ENCODE assay signal across 24 cellular contexts in the genomic region with DNA sequence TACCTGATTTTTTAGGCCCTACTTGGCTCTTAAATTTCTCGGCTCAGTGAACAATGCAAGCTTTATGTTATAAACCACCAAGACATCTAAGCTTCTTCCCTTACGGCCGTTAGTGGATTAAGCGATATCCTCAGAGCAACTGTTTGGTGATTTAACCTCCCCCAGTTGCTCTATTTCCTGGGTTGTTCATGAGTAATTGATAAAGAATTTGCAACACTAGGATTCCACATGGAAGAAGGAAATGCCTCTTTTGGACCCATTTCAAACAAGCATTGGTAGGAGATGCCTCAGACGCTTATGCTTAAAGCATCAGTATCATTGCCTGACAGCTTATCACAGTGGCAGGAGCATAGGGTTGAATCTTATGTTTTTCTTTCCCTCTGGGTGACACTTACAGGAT.
DNase-seq lines count a peak whose midpoint lies in the region; ATAC-seq and TF ChIP-seq lines count a peak whose summit lies in the region.
"Had no signal": no experiment of that assay in that cellular context is flagged by ENCODE, and none has a peak within 500 bp of the region (broad histone marks: within the 10 kb centered on the region; RNA-seq: fewer than 3 reads in every experiment).

No MANE protein-coding gene starts in this region.

- in situ Hi-C loops in Caki2 (cut with HindIII; ENCODE audit: low pct_unique_long_range_greater_than_20kb, low sequenced_read_pairs), result no loop called here

- no peak overlapping the region for H3K4me3 ChIP-seq in fibroblast of mammary gland (ENCODE audit: control insufficient read depth, low read depth, low read length)
- no peak overlapping the region for H3K4me3 ChIP-seq in sigmoid colon
- H3K4me3 ChIP-seq: heart left ventricle, neural progenitor cell, right atrium auricular region had no signal

- no peaks in the 10 kb centered on the region for H3K27me3 ChIP-seq in sigmoid colon
- H3K27me3 ChIP-seq: heart left ventricle, neural progenitor cell, right atrium auricular region had no signal

- H3K9me3 ChIP-seq in sigmoid colon, result no peaks in the 10 kb centered on the region
- H3K9me3 ChIP-seq: heart left ventricle, right atrium auricular region had no signal

- TF ChIP-seq CTCF in fibroblast of mammary gland (conservative IDR thresholded peaks at IDR 0.05; ENCODE audit: control insufficient read depth, insufficient read depth, low read depth, low read length) (no peak), omental fat pad (IDR thresholded peaks at IDR 0.05) (no peak), sigmoid colon (IDR thresholded peaks at IDR 0.05) (no peak)

- H3K4me1 ChIP-seq in sigmoid colon, result no peaks in the 10 kb centered on the region
- H3K4me1 ChIP-seq: heart left ventricle, neural progenitor cell, right atrium auricular region had no signal

- 78 to 83% methylated on average over 5 of the region's 5 CpGs for WGBS in sigmoid colon, 2 donors

- intact Hi-C loops in sigmoid colon (cut with DNase I), result no loop called here

- no peak overlapping the region for H3K27ac ChIP-seq in sigmoid colon
- H3K27ac ChIP-seq: heart left ventricle, neural progenitor cell, right atrium auricular region had no signal

- DNase-seq in Caki2 (ENCODE audit: low read depth) (peak; percentile 69), RKO (ENCODE audit: low spot score) (peak; percentile 9), fibroblast of mammary gland (ENCODE audit: low read depth) (peak; percentile 27), omental fat pad (ENCODE audit: low spot score) (no peak), midbrain (lab: John Stamatoyannopoulos, UW) (no peak), GOT3 (lab: John Stamatoyannopoulos, UW) (no peak), C1 segment of cervical spinal cord (lab: John Stamatoyannopoulos, UW) (no peak), sigmoid colon (no peak)
- DNase-seq: activated CD4-positive, CD25-positive, alpha-beta regulatory T cell treated with anti-CD3 and anti-CD28 coated beads, Interleukin-2, amount 50 U/mL, for 72 hours; activated CD8-positive, alpha-beta memory T cell treated with anti-CD3 and anti-CD28 coated beads for 24 hours; activated naive CD8-positive, alpha-beta T cell treated with anti-CD3 and anti-CD28 coated beads, Interleukin-2, amount 50 U/mL, for 24 hours; central memory CD4-positive, alpha-beta T cell; effector CD8-positive, alpha-beta T cell; islet precursor cell; Karpas-422; NCI-H1105; NCI-H69; PC-3; stimulated activated CD4-positive, alpha-beta T cell treated with anti-CD3 and anti-CD28 coated beads, Interleukin-1b, Interleukin-23, amount 100 ng/mL, for 48 hours; stimulated activated naive CD8-positive, alpha-beta T cell treated with anti-CD3 and anti-CD28 coated beads, Interleukin-15, amount 100 ng/mL, for 72 hours; T-helper 9 cell had no signal

- TF ChIP-seq EP300 in sigmoid colon (IDR thresholded peaks at IDR 0.05), result no peak

- H3K36me3 ChIP-seq in sigmoid colon, result no peaks in the 10 kb centered on the region
- H3K36me3 ChIP-seq: heart left ventricle, neural progenitor cell, right atrium auricular region had no signal

- no peak for TF ChIP-seq POLR2A in sigmoid colon (IDR thresholded peaks at IDR 0.05)

- peak; percentile 78 for ATAC-seq in omental fat pad (ENCODE audit: low FRiP score)
- ATAC-seq: activated naive CD8-positive, alpha-beta T cell treated with anti-CD3 and anti-CD28 coated beads, Interleukin-2, amount 50 U/mL, for 24 hours; PC-3; stimulated activated naive CD8-positive, alpha-beta T cell treated with anti-CD3 and anti-CD28 coated beads, Interleukin-15, amount 100 ng/mL, for 72 hours had no signal

Comparison
In these comparisons a context has a peak if more than half of its experiments do, and no peak if none do; other contexts are left out.
1. DNase-seq: peak in Caki2 (single experiment), RKO (single experiment) and fibroblast of mammary gland (single experiment); none in omental fat pad (single experiment), midbrain (single experiment), GOT3 (single experiment), C1 segment of cervical spinal cord (0 of 14) and sigmoid colon (single experiment).